Comparison of ENCODE assay signal across 8 cellular contexts in genomic region chr6:30616811-30617564, GRCh38. TPM values are rescaled to one million over a fixed set of nuclear protein-coding genes. Genes with fewer than 3 reads are reported as not detected.
A peak's percentile ranks its signal among the peaks of the same experiment; 100 is the strongest.
DNase-seq lines count a peak whose midpoint lies in the region; ATAC-seq and TF ChIP-seq lines count a peak whose summit lies in the region.

PPP1R10 (minus strand) TSS chr6:30617243; CDS start chr6:30609944, 7,299 bp downstream.

- H3K36me3 ChIP-seq in left ventricle myocardium inferior = peaks cover 43% of the 10 kb centered on the region
- H3K36me3 ChIP-seq in prostate gland = peaks cover 8 to 12% of the 10 kb centered on the region in 2 donors
- H3K36me3 ChIP-seq in urinary bladder (ENCODE audit: insufficient read depth) = peaks cover 2% of the 10 kb centered on the region

- H3K27me3 ChIP-seq in left ventricle myocardium inferior (ENCODE audit: low read depth) = no peaks in the 10 kb centered on the region
- H3K27me3 ChIP-seq in prostate gland (replicated peaks; ENCODE audit: insufficient read depth) = no peaks in the 10 kb centered on the region

- TF ChIP-seq CTCF in left ventricle myocardium inferior (IDR thresholded peaks at IDR 0.05; ENCODE audit: borderline replicate concordance) (no peak), prostate gland (IDR thresholded peaks at IDR 0.05) (no peak)

- under 1% methylated on average over 40 of the region's 40 CpGs for WGBS in prostate gland
- WGBS in urinary bladder = under 1% methylated on average over 40 of the region's 40 CpGs

- H3K4me3 ChIP-seq in left ventricle myocardium inferior (peak within 1 kb of the TSS; percentile 94), prostate gland (peak within 1 kb of the TSS; percentile 54 to 89), urinary bladder (ENCODE audit: low read depth, low read length) (peak within 1 kb of the TSS; percentile 89)

- peak within 1 kb of the TSS; percentile 100 for H3K27ac ChIP-seq in angular gyrus (ENCODE audit: low read depth, low read length)
- H3K27ac ChIP-seq in left ventricle myocardium inferior (replicated peaks) = peak within 1 kb of the TSS; percentile 94
- H3K27ac ChIP-seq in prostate gland = peak within 1 kb of the TSS; percentile 95 to 99
- H3K27ac ChIP-seq in urinary bladder (ENCODE audit: low read depth) = peak within 1 kb of the TSS; percentile 100

- intact Hi-C loops in left ventricle myocardium inferior (cut with micrococcal nuclease) (no loop called here), prostate gland (cut with DNase I) (loop anchor here (2.0 to 5.0 kb wide), 2 partner anchors 70 to 104 kb away; partner anchors contain the start of genes PPP1R18 and TUBB)

- ATAC-seq in GM18498 (IDR thresholded peaks at IDR 0.05; ENCODE audit: unreplicated experiment) = peak; percentile 82
- ATAC-seq in HG02938 (IDR thresholded peaks at IDR 0.05; ENCODE audit: unreplicated experiment) = peak; percentile 78

- TF ChIP-seq POLR2A in prostate gland (IDR thresholded peaks at IDR 0.05) = peak; percentile 97

- H3K9me3 ChIP-seq in left ventricle myocardium inferior (replicated peaks) (no peaks in the 10 kb centered on the region), prostate gland (no peaks in the 10 kb centered on the region)

- peaks cover 64% of the 10 kb centered on the region for H3K4me1 ChIP-seq in left ventricle myocardium inferior
- H3K4me1 ChIP-seq in prostate gland (replicated peaks) = peaks cover 5% of the 10 kb centered on the region
- H3K4me1 ChIP-seq in urinary bladder (ENCODE audit: insufficient read depth) = no peaks in the 10 kb centered on the region

- DNase-seq in NCI-H187 (lab: John Stamatoyannopoulos, UW) = peak; percentile 94 to 100
- peak; percentile 89 to 100 (median 98) for DNase-seq in T-helper 2 cell
- DNase-seq in left ventricle myocardium inferior = peak; percentile 97
- peak; percentile 99 for DNase-seq in prostate gland (ENCODE audit: low spot score)

RNA-seq across cellular contexts. Expression of gene PPP1R10, which starts in this region (rescaled TPM):
- total RNA-seq in left ventricle myocardium inferior (31.5 TPM), prostate gland (10 to 100 TPM; 40.0 to 51.0 TPM), urinary bladder (18.2 TPM)
- polyA plus RNA-seq in urinary bladder = 25.6 TPM

Comparison
In these comparisons a context has a peak if more than half of its experiments do, and no peak if none do; other contexts are left out.
1. Peak in every context shown above with its lines: DNase-seq, ATAC-seq, H3K4me3 ChIP-seq and H3K27ac ChIP-seq.